ENCODE assay signal across 27 cellular contexts in the genomic region with DNA sequence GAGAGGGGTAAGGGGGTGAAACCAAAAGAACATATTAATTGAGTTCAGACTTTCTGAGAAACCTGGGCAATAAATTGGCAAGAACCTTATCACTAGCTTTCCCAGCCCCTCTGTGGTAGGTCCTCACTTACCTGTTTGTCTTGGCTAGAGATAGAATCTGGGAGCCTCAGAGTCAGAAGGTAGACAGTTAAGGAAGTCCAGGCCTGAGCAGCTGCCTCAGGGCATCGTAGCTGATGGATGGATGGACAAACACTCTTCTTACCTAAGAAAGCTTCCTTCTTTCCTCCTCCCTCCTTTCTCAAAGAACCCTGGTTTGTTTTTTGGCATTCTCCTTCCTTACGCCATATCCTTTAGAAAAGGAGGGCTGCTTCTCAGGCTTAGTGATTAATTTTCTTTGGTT. TPM values are rescaled to one million over a fixed set of nuclear protein-coding genes. Genes with fewer than 3 reads are reported as not detected.
"Had no signal": no experiment of that assay in that cellular context is flagged by ENCODE, and none has a peak within 500 bp of the region (broad histone marks: within the 10 kb centered on the region; RNA-seq: fewer than 3 reads in every experiment).

No MANE protein-coding gene starts in this region.

- H3K27ac Mint-ChIP-seq: activated CD4-positive, alpha-beta memory T cell treated with anti-CD3 and anti-CD28 coated beads, Interleukin-2, amount 10 ng/mL, durations not matched to agents 7 days and 5 days; activated CD4-positive, alpha-beta T cell treated with anti-CD3 and anti-CD28 coated beads, Interleukin-2, amount 10 ng/mL, durations not matched to agents 7 days and 5 days; activated naive CD4-positive, alpha-beta T cell treated with anti-CD3 and anti-CD28 coated beads, Interleukin-2, amount 10 ng/mL, durations not matched to agents 7 days and 5 days; activated naive CD4-positive, alpha-beta T cell treated with anti-CD3 and anti-CD28 coated beads, Interleukin-2, amount 50 U/mL, for 72 hours; activated naive CD8-positive, alpha-beta T cell treated with anti-CD3 and anti-CD28 coated beads, Interleukin-2, amount 10 ng/mL, durations not matched to agents 7 days and 5 days; activated T-cell treated with anti-CD3 and anti-CD28 coated beads, Interleukin-2, amount 50 U/mL, for 24 hours; activated T-cell treated with anti-CD3 and anti-CD28 coated beads, Interleukin-2, amount 50 U/mL, for 72 hours; brain had no signal

- H3K36me3 ChIP-seq: ascending aorta, breast epithelium, cardiac muscle cell, colonic mucosa, gastrocnemius medialis had no signal

- H3K36me3 Mint-ChIP-seq: activated naive CD4-positive, alpha-beta T cell treated with anti-CD3 and anti-CD28 coated beads, Interleukin-2, amount 10 ng/mL, durations not matched to agents 7 days and 5 days; activated naive CD4-positive, alpha-beta T cell treated with anti-CD3 and anti-CD28 coated beads, Interleukin-2, amount 50 U/mL, for 72 hours; activated naive CD8-positive, alpha-beta T cell treated with anti-CD3 and anti-CD28 coated beads, Interleukin-2, amount 10 ng/mL, durations not matched to agents 7 days and 5 days; brain had no signal

- ATAC-seq: activated naive CD4-positive, alpha-beta T cell treated with anti-CD3 and anti-CD28 coated beads, Interleukin-2, amount 50 U/mL, for 72 hours; activated T-cell treated with anti-CD3 and anti-CD28 coated beads, Interleukin-2, amount 50 U/mL, for 72 hours; esophagus mucosa; gastrocnemius medialis had no signal

- H3K9me3 Mint-ChIP-seq: activated CD4-positive, alpha-beta memory T cell treated with anti-CD3 and anti-CD28 coated beads, Interleukin-2, amount 10 ng/mL, durations not matched to agents 7 days and 5 days; activated CD4-positive, alpha-beta T cell treated with anti-CD3 and anti-CD28 coated beads, Interleukin-2, amount 10 ng/mL, durations not matched to agents 7 days and 5 days; activated naive CD4-positive, alpha-beta T cell treated with anti-CD3 and anti-CD28 coated beads, Interleukin-2, amount 10 ng/mL, durations not matched to agents 7 days and 5 days; activated naive CD8-positive, alpha-beta T cell treated with anti-CD3 and anti-CD28 coated beads, Interleukin-2, amount 10 ng/mL, durations not matched to agents 7 days and 5 days; activated T-cell treated with anti-CD3 and anti-CD28 coated beads, Interleukin-2, amount 50 U/mL, for 24 hours; activated T-cell treated with anti-CD3 and anti-CD28 coated beads, Interleukin-2, amount 50 U/mL, for 72 hours; brain had no signal

- H3K27me3 ChIP-seq: ascending aorta, breast epithelium, cardiac muscle cell, colonic mucosa, gastrocnemius medialis had no signal

- H3K27me3 Mint-ChIP-seq: brain had no signal

- DNase-seq: activated CD4-positive, alpha-beta memory T cell treated with anti-CD3 and anti-CD28 coated beads, Interleukin-2, amount 10 ng/mL, durations not matched to agents 7 days and 5 days; activated CD4-positive, alpha-beta T cell treated with anti-CD3 and anti-CD28 coated beads for 1 hour; activated CD4-positive, alpha-beta T cell treated with anti-CD3 and anti-CD28 coated beads for 4 hours; activated CD4-positive, alpha-beta T cell treated with anti-CD3 and anti-CD28 coated beads, Interleukin-2, amount 10 ng/mL, durations not matched to agents 7 days and 5 days; activated CD4-positive, alpha-beta T cell treated with anti-CD3 and anti-CD28 coated beads, Interleukin-2, amount 50 U/mL, for 4 hours; activated CD8-positive, alpha-beta memory T cell treated with anti-CD3 and anti-CD28 coated beads, Interleukin-2, amount 50 U/mL, for 48 hours; activated gamma-delta T cell; activated naive CD4-positive, alpha-beta T cell; activated naive CD4-positive, alpha-beta T cell treated with anti-CD3 and anti-CD28 coated beads, Interleukin-2, amount 10 ng/mL, durations not matched to agents 7 days and 5 days; activated naive CD8-positive, alpha-beta T cell treated with anti-CD3 and anti-CD28 coated beads, Interleukin-2, amount 10 ng/mL, durations not matched to agents 7 days and 5 days; activated T-cell treated with anti-CD3 and anti-CD28 coated beads for 4 hours; activated T-cell treated with anti-CD3 and anti-CD28 coated beads, Interleukin-2, amount 50 U/mL, for 24 hours; activated T-cell treated with anti-CD3 and anti-CD28 coated beads, Interleukin-2, amount 50 U/mL, for 72 hours; central memory CD4-positive, alpha-beta T cell; cerebellar nuclear complex; colonic mucosa; effector CD8-positive, alpha-beta T cell; foreskin fibroblast; gastrocnemius medialis; T-helper 2 cell had no signal

- H3K9me3 ChIP-seq: ascending aorta, breast epithelium, colonic mucosa, gastrocnemius medialis had no signal

- H3K4me1 Mint-ChIP-seq: activated CD4-positive, alpha-beta memory T cell treated with anti-CD3 and anti-CD28 coated beads, Interleukin-2, amount 10 ng/mL, durations not matched to agents 7 days and 5 days; activated CD4-positive, alpha-beta T cell treated with anti-CD3 and anti-CD28 coated beads, Interleukin-2, amount 10 ng/mL, durations not matched to agents 7 days and 5 days; activated naive CD4-positive, alpha-beta T cell treated with anti-CD3 and anti-CD28 coated beads, Interleukin-2, amount 10 ng/mL, durations not matched to agents 7 days and 5 days; activated naive CD8-positive, alpha-beta T cell treated with anti-CD3 and anti-CD28 coated beads, Interleukin-2, amount 10 ng/mL, durations not matched to agents 7 days and 5 days had no signal

- H3K4me3 ChIP-seq: ascending aorta, breast epithelium, cardiac muscle cell, colonic mucosa, gastrocnemius medialis had no signal

- H3K4me1 ChIP-seq: ascending aorta, breast epithelium, colonic mucosa had no signal

- H3K27ac ChIP-seq: ascending aorta, breast epithelium, cardiac muscle cell, colonic mucosa, gastrocnemius medialis had no signal

- H3K4me3 Mint-ChIP-seq: activated CD4-positive, alpha-beta memory T cell treated with anti-CD3 and anti-CD28 coated beads, Interleukin-2, amount 10 ng/mL, durations not matched to agents 7 days and 5 days; activated CD4-positive, alpha-beta T cell treated with anti-CD3 and anti-CD28 coated beads, Interleukin-2, amount 10 ng/mL, durations not matched to agents 7 days and 5 days; activated naive CD4-positive, alpha-beta T cell treated with anti-CD3 and anti-CD28 coated beads, Interleukin-2, amount 10 ng/mL, durations not matched to agents 7 days and 5 days; activated naive CD8-positive, alpha-beta T cell treated with anti-CD3 and anti-CD28 coated beads, Interleukin-2, amount 10 ng/mL, durations not matched to agents 7 days and 5 days; activated T-cell treated with anti-CD3 and anti-CD28 coated beads, Interleukin-2, amount 50 U/mL, for 24 hours; activated T-cell treated with anti-CD3 and anti-CD28 coated beads, Interleukin-2, amount 50 U/mL, for 72 hours; brain had no signal

RNA-seq across cellular contexts. Expression of a gene that starts 24.4 kb away (rescaled TPM):
- total RNA-seq: activated CD4-positive, alpha-beta memory T cell treated with anti-CD3 and anti-CD28 coated beads, Interleukin-2, amount 10 ng/mL, durations not matched to agents 7 days and 5 days; activated CD4-positive, alpha-beta T cell treated with anti-CD3 and anti-CD28 coated beads, Interleukin-2, amount 10 ng/mL, durations not matched to agents 7 days and 5 days; T-helper 1 cell treated with Interleukin-12 subunit alpha and Interleukin-12 subunit beta and Interleukin-4 antibody, amounts not matched to agents 30 ng/mL and 1 ng/mL, for 36 hours had no signal
